ENCODE assay signal across 2 cellular contexts in the genomic region with DNA sequence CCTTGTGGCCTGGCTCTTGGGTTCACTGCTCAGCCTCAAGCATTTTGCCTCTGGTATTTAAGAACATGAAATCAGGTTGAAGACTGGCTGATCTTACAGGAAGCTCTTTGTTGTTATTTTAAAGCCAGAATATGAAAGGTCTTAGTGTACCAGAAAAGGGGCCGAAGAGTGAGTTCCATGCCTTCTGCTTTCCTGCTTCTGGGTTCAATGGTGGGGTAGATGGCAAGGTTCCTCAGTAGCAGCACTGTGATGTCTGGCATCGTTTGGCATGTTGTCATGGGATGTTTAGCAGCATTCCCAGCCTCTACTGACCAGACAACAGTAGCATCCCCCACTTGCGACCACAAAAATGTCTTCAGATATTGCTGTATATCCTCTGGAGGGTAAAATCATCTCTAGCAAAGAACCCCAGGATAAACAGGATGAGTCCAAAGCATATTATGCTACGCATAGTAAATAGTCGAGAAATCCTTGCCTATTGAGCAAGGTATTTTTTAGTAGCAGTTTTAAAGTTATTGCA.
TF ChIP-seq lines count a peak whose summit lies in the region.

No MANE protein-coding gene starts in this region.

TF ChIP-seq in IMR-90, 13 proteins besides CTCF, POLR2A, EP300 and RAD21:
- TF ChIP-seq, protein P1, sequence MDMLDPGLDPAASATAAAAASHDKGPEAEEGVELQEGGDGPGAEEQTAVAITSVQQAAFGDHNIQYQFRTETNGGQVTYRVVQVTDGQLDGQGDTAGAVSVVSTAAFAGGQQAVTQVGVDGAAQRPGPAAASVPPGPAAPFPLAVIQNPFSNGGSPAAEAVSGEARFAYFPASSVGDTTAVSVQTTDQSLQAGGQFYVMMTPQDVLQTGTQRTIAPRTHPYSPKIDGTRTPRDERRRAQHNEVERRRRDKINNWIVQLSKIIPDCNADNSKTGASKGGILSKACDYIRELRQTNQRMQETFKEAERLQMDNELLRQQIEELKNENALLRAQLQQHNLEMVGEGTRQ (IDR thresholded peaks at IDR 0.05; ENCODE audit: low read depth, low read length): no peak
- TF ChIP-seq BHLHE40 (IDR thresholded peaks at IDR 0.05; ENCODE audit: low read depth, low read length) (no peak), FOS (IDR thresholded peaks at IDR 0.05; ENCODE audit: low read depth, low read length) (no peak), MAFK (IDR thresholded peaks at IDR 0.05; ENCODE audit: low read depth, low read length) (no peak), CEBPB (IDR thresholded peaks at IDR 0.05; ENCODE audit: low read depth, low read length) (no peak), RFX5 (IDR thresholded peaks at IDR 0.05; ENCODE audit: low read depth, low read length) (no peak), RCOR1 (IDR thresholded peaks at IDR 0.05; ENCODE audit: insufficient replicate concordance, low read length) (no peak), MXI1 (IDR thresholded peaks at IDR 0.05; ENCODE audit: borderline replicate concordance, low read depth, low read length) (no peak), MAZ (IDR thresholded peaks at IDR 0.05; ENCODE audit: borderline replicate concordance, low read depth, low read length) (no peak), NFE2L2 (IDR thresholded peaks at IDR 0.05; ENCODE audit: low read depth, low read length) (no peak), SMC3 (IDR thresholded peaks at IDR 0.05; ENCODE audit: low read depth, low read length) (no peak), CHD1 (IDR thresholded peaks at IDR 0.05; ENCODE audit: low read depth, low read length) (no peak)
- TF ChIP-seq, protein P2, sequence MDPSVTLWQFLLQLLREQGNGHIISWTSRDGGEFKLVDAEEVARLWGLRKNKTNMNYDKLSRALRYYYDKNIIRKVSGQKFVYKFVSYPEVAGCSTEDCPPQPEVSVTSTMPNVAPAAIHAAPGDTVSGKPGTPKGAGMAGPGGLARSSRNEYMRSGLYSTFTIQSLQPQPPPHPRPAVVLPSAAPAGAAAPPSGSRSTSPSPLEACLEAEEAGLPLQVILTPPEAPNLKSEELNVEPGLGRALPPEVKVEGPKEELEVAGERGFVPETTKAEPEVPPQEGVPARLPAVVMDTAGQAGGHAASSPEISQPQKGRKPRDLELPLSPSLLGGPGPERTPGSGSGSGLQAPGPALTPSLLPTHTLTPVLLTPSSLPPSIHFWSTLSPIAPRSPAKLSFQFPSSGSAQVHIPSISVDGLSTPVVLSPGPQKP (IDR thresholded peaks at IDR 0.05; ENCODE audit: borderline replicate concordance, low read depth, low read length): no peak

TF ChIP-seq in K562, 482 proteins besides CTCF, POLR2A, EP300 and RAD21:
- TF ChIP-seq ZC3H8 (IDR thresholded peaks at IDR 0.05) (no peak), ZNF347 (CRISPR knock-in tag; IDR thresholded peaks at IDR 0.05; ENCODE audit: low read depth) (no peak)
- TF ChIP-seq, protein P3, sequence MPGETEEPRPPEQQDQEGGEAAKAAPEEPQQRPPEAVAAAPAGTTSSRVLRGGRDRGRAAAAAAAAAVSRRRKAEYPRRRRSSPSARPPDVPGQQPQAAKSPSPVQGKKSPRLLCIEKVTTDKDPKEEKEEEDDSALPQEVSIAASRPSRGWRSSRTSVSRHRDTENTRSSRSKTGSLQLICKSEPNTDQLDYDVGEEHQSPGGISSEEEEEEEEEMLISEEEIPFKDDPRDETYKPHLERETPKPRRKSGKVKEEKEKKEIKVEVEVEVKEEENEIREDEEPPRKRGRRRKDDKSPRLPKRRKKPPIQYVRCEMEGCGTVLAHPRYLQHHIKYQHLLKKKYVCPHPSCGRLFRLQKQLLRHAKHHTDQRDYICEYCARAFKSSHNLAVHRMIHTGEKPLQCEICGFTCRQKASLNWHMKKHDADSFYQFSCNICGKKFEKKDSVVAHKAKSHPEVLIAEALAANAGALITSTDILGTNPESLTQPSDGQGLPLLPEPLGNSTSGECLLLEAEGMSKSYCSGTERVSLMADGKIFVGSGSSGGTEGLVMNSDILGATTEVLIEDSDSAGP (CRISPR knock-in tag; IDR thresholded peaks at IDR 0.05): no peak
